Comparison of ENCODE assay signal across 9 cellular contexts in the genomic region with DNA sequence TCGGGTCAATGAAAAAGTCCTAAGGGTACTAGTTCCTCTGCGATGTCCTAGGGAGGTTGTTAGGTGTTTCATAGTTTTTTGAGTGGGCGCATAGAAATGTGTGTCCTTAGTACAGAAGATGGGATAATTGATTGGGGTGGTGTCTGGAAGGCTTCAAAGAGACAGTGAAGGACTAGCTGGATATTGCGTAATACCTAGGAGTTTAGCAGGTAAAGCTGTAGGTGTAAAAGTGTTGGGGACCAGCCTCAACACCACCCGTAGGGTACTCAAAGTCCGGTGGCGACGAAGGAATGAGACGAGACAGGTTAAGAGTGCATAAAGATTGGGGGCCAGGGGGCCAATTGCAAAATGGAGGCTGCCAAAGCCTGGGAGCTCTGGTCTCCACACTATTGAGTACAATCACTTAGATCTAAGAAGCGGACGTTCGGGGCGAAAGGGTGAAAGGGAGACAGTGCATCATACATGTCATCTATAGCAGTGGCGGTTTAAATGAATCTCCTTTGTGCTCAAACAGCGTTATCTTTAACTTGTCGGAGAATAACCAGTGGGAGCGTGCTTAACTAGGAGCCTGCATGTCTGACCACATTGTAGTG. TPM values are rescaled to one million over a fixed set of nuclear protein-coding genes. Genes with fewer than 3 reads are reported as not detected.
DNase-seq lines count a peak whose midpoint lies in the region; ATAC-seq lines count a peak whose summit lies in the region.
"Had no signal": no experiment of that assay in that cellular context is flagged by ENCODE, and none has a peak within 500 bp of the region (broad histone marks: within the 10 kb centered on the region; RNA-seq: fewer than 3 reads in every experiment).

No MANE protein-coding gene starts in this region.

- H3K9me3 ChIP-seq in stomach smooth muscle (ENCODE audit: control insufficient read depth in 2 of 2, low read length in 2 of 2) = no peaks in the 10 kb centered on the region

- H3K4me1 Mint-ChIP-seq in T-helper 2 cell treated with Interferon-gamma antibody and Interleukin-4, amounts not matched to agents 5 μg/mL and 100 μg/mL, for 36 hours (ENCODE audit: low read depth) = peaks cover 40% of the 10 kb centered on the region
- H3K4me1 Mint-ChIP-seq in activated T-helper 2 cell treated with anti-CD3 and anti-CD28 coated beads, Interferon-gamma antibody, Interleukin-2, Interleukin-4, amounts not matched to agents 10 μg/mL and 5 μg/mL and 100 μg/mL, durations not matched to agents 14 hours and 24 hours and 36 hours (ENCODE audit: low read depth) = peaks cover 58% of the 10 kb centered on the region
- H3K4me1 Mint-ChIP-seq in immature natural killer cell = peaks cover 62 to 73% of the 10 kb centered on the region in 2 donors

- peaks cover 40% of the 10 kb centered on the region for H3K4me1 ChIP-seq in stomach smooth muscle (ENCODE audit: control insufficient read depth, insufficient read depth, low read length)

- H3K27me3 ChIP-seq in stomach smooth muscle (ENCODE audit: control insufficient read depth in 1 of 2, insufficient read depth in 2 of 2, low read length in 2 of 2) = no peaks in the 10 kb centered on the region

- DNase-seq in T-helper 2 cell treated with Interferon-gamma antibody and Interleukin-4, amounts not matched to agents 5 μg/mL and 100 μg/mL, for 36 hours (ENCODE audit: low spot score) = no peak
- DNase-seq in T-helper 2 cell (no peak), immature natural killer cell (no peak), NCI-H146 (lab: John Stamatoyannopoulos, UW) (no peak)
- DNase-seq in activated T-helper 2 cell treated with anti-CD3 and anti-CD28 coated beads, Interferon-gamma antibody, Interleukin-2, Interleukin-4, amounts not matched to agents 10 μg/mL and 5 μg/mL and 100 μg/mL, durations not matched to agents 14 hours and 24 hours and 36 hours (ENCODE audit: low spot score) = no peak
- no peak for DNase-seq in stimulated activated CD4-positive, alpha-beta T cell treated with anti-CD3 and anti-CD28 coated beads, Interleukin-15, amount 100 ng/mL, for 24 hours
- DNase-seq: COR-L47 had no signal

- no peak overlapping the region for H3K27ac ChIP-seq in stomach smooth muscle (ENCODE audit: low read length)

- H3K9me3 Mint-ChIP-seq in T-helper 2 cell treated with Interferon-gamma antibody and Interleukin-4, amounts not matched to agents 5 μg/mL and 100 μg/mL, for 36 hours = peaks cover 5% of the 10 kb centered on the region
- H3K9me3 Mint-ChIP-seq in activated T-helper 2 cell treated with anti-CD3 and anti-CD28 coated beads, Interferon-gamma antibody, Interleukin-2, Interleukin-4, amounts not matched to agents 10 μg/mL and 5 μg/mL and 100 μg/mL, durations not matched to agents 14 hours and 24 hours and 36 hours = peaks cover 6% of the 10 kb centered on the region
- no peaks in the 10 kb centered on the region for H3K9me3 Mint-ChIP-seq in immature natural killer cell

- intact Hi-C loops in activated T-helper 2 cell treated with anti-CD3 and anti-CD28 coated beads, Interferon-gamma antibody, Interleukin-2, Interleukin-4, amounts not matched to agents 10 μg/mL and 5 μg/mL and 100 μg/mL, durations not matched to agents 14 hours and 24 hours and 36 hours (cut with micrococcal nuclease) = no loop called here

- ATAC-seq in HG03097 (IDR thresholded peaks at IDR 0.05; ENCODE audit: low FRiP score, unreplicated experiment) = no peak

- peaks cover 10% of the 10 kb centered on the region for H3K36me3 Mint-ChIP-seq in T-helper 2 cell treated with Interferon-gamma antibody and Interleukin-4, amounts not matched to agents 5 μg/mL and 100 μg/mL, for 36 hours (ENCODE audit: low read depth)
- peaks cover 17% of the 10 kb centered on the region for H3K36me3 Mint-ChIP-seq in activated T-helper 2 cell treated with anti-CD3 and anti-CD28 coated beads, Interferon-gamma antibody, Interleukin-2, Interleukin-4, amounts not matched to agents 10 μg/mL and 5 μg/mL and 100 μg/mL, durations not matched to agents 14 hours and 24 hours and 36 hours (ENCODE audit: low read depth)
- no peaks in the 10 kb centered on the region for H3K36me3 Mint-ChIP-seq in immature natural killer cell

- H3K4me3 Mint-ChIP-seq in T-helper 2 cell treated with Interferon-gamma antibody and Interleukin-4, amounts not matched to agents 5 μg/mL and 100 μg/mL, for 36 hours = peak overlapping the region; percentile 84
- H3K4me3 Mint-ChIP-seq in activated T-helper 2 cell treated with anti-CD3 and anti-CD28 coated beads, Interferon-gamma antibody, Interleukin-2, Interleukin-4, amounts not matched to agents 10 μg/mL and 5 μg/mL and 100 μg/mL, durations not matched to agents 14 hours and 24 hours and 36 hours (ENCODE audit: low read depth) = peak overlapping the region; percentile 95
- H3K4me3 Mint-ChIP-seq in immature natural killer cell = peak overlapping the region; percentile 79 to 99 (median 85)

- H3K4me3 ChIP-seq in stomach smooth muscle (ENCODE audit: low read length in 2 of 2) = peak overlapping the region; percentile 95 to 97

- peak overlapping the region; percentile 67 for H3K27ac Mint-ChIP-seq in T-helper 2 cell treated with Interferon-gamma antibody and Interleukin-4, amounts not matched to agents 5 μg/mL and 100 μg/mL, for 36 hours
- peak overlapping the region; percentile 50 for H3K27ac Mint-ChIP-seq in activated T-helper 2 cell treated with anti-CD3 and anti-CD28 coated beads, Interferon-gamma antibody, Interleukin-2, Interleukin-4, amounts not matched to agents 10 μg/mL and 5 μg/mL and 100 μg/mL, durations not matched to agents 14 hours and 24 hours and 36 hours
- H3K27ac Mint-ChIP-seq in immature natural killer cell = peak overlapping the region; percentile 5 to 81 (median 60)

- no peaks in the 10 kb centered on the region for H3K27me3 Mint-ChIP-seq in T-helper 2 cell treated with Interferon-gamma antibody and Interleukin-4, amounts not matched to agents 5 μg/mL and 100 μg/mL, for 36 hours (ENCODE audit: low read depth)
- H3K27me3 Mint-ChIP-seq in activated T-helper 2 cell treated with anti-CD3 and anti-CD28 coated beads, Interferon-gamma antibody, Interleukin-2, Interleukin-4, amounts not matched to agents 10 μg/mL and 5 μg/mL and 100 μg/mL, durations not matched to agents 14 hours and 24 hours and 36 hours (ENCODE audit: low read depth) = no peaks in the 10 kb centered on the region
- H3K27me3 Mint-ChIP-seq in immature natural killer cell (ENCODE audit: low read depth in 3 of 3) = peaks cover 3 to 15% (median 6%) of the 10 kb centered on the region in 3 donors

- H3K36me3 ChIP-seq in stomach smooth muscle (ENCODE audit: control insufficient read depth in 2 of 2, insufficient read depth in 2 of 2, low read length in 2 of 2) = peaks cover 3 to 10% of the 10 kb centered on the region in 2 donors

- H3K9ac ChIP-seq in stomach smooth muscle (ENCODE audit: low read length in 2 of 2) = peak overlapping the region; percentile 96 to 99

RNA-seq across cellular contexts. Expression of gene TRMT44, which starts 1.0 kb away (rescaled TPM):
- 25.6 and 28.2 TPM in 2 replicates for total RNA-seq in activated T-helper 2 cell treated with anti-CD3 and anti-CD28 coated beads, Interferon-gamma antibody, Interleukin-2, Interleukin-4, amounts not matched to agents 10 μg/mL and 5 μg/mL and 100 μg/mL, durations not matched to agents 14 hours and 24 hours and 36 hours
- 10 to 100 TPM in 1 of 3 donors, 1 to 10 TPM in 2; 2.6 to 15.6 (median 8.9) TPM for polyA plus RNA-seq in immature natural killer cell

RNA-seq across cellular contexts. Expression of gene ACOX3, which starts 1.1 kb away (rescaled TPM):
- total RNA-seq in activated T-helper 2 cell treated with anti-CD3 and anti-CD28 coated beads, Interferon-gamma antibody, Interleukin-2, Interleukin-4, amounts not matched to agents 10 μg/mL and 5 μg/mL and 100 μg/mL, durations not matched to agents 14 hours and 24 hours and 36 hours = 28.4 and 29.9 TPM in 2 replicates
- polyA plus RNA-seq in immature natural killer cell = 10 to 100 TPM; 11.3 to 15.9 (median 15.8) TPM
